8 cellular contexts compared by ENCODE assay signal in the genomic region with DNA sequence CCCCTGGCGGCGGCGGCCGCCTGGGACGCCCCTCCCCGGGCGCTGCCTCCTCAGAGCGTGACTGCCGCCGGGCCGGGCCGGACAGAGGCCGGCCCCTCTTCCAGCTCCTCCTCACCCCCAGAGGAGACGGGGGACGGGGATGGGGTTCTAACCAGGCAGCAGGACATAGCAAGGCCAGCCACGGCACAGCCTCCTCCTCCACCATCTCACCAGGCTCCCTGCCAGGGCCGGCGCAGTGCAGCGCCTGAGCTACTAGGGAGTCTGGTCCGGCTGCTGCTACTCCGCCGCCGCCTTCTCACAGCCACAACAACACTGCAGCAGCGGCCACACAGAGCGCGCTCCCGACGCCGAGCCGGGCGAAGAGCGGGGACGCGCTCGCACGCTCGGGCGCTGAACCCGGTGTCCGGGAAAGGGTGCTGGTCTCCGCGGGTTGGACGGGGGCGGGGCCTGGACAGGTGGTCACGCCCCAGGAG.
DNase-seq lines count a peak whose midpoint lies in the region; TF ChIP-seq lines count a peak whose summit lies in the region.
"Not testable (repeated sequence)": the region's sequence is repeated elsewhere in the genome, so short reads cannot be mapped to it uniquely, and the experiment has no call there.

No MANE protein-coding gene starts in this region.

- peak overlapping the region; percentile 62 for H3K4me3 ChIP-seq in GM23248
- H3K4me3 ChIP-seq in NT2/D1 (ENCODE audit: insufficient read length, low read depth), result peak overlapping the region; percentile 55
- peak overlapping the region; percentile 50 for H3K4me3 ChIP-seq in astrocyte of the spinal cord (ENCODE audit: low read depth, low read length)
- H3K4me3 ChIP-seq in mononuclear cell (ENCODE audit: low read length), result peak overlapping the region; percentile 30
- peak overlapping the region; percentile 19 for H3K4me3 ChIP-seq in urinary bladder (ENCODE audit: low read depth, low read length)

- in situ Hi-C loops in GM23248 (cut with MboI); astrocyte of the spinal cord (cut with HindIII; ENCODE audit: low sequenced_read_pairs): not testable (repeated sequence)

- peak overlapping the region; percentile 37 for H3K4me2 ChIP-seq in GM23248 (ENCODE audit: unreplicated experiment)

- not testable (repeated sequence) for H4K20me1 ChIP-seq in GM23248 (ENCODE audit: insufficient read depth)

- H3K36me3 ChIP-seq in GM23248 (ENCODE audit: low read depth); NT2/D1 (ENCODE audit: insufficient read depth, insufficient read length, low read length); urinary bladder (ENCODE audit: insufficient read depth): not testable (repeated sequence)

- H3K4me3 Mint-ChIP-seq in activated CD4-positive, alpha-beta memory T cell treated with anti-CD3 and anti-CD28 coated beads for 36 hours, result peak overlapping the region; percentile 79
- peak overlapping the region; percentile 74 for H3K4me3 Mint-ChIP-seq in glutamatergic neuron (ENCODE audit: unreplicated experiment)

- H3K27ac Mint-ChIP-seq in activated CD4-positive, alpha-beta memory T cell treated with anti-CD3 and anti-CD28 coated beads for 36 hours; glutamatergic neuron (ENCODE audit: unreplicated experiment): not testable (repeated sequence)

- DNase-seq in GM23248 (peak; percentile 43), NT2/D1 (ENCODE audit: low read depth, low spot score) (peak; percentile 42), astrocyte of the spinal cord (ENCODE audit: low read depth, low spot score) (peak; percentile 62), glutamatergic neuron (peak; percentile 62)
- DNase-seq in activated CD4-positive, alpha-beta memory T cell treated with anti-CD3 and anti-CD28 coated beads for 36 hours, result peak; percentile 81
- DNase-seq in stimulated activated CD4-positive, alpha-beta T cell treated with anti-CD3 and anti-CD28 coated beads, Interleukin-2, amount 100 ng/mL, for 24 hours, result peak; percentile 55 to 76

- not testable (repeated sequence) for H3K4me1 ChIP-seq in GM23248 (ENCODE audit: insufficient read depth); NT2/D1 (ENCODE audit: insufficient read depth, insufficient read length); mononuclear cell (ENCODE audit: insufficient read depth, low read length); urinary bladder (ENCODE audit: insufficient read depth)

- peaks cover 10% of the 10 kb centered on the region for H3K9me3 Mint-ChIP-seq in activated CD4-positive, alpha-beta memory T cell treated with anti-CD3 and anti-CD28 coated beads for 36 hours
- not testable (repeated sequence) for H3K9me3 Mint-ChIP-seq in glutamatergic neuron (ENCODE audit: unreplicated experiment)

- 3% methylated on average over 17 to 39 of the region's 45 CpGs for WGBS in GM23248 (ENCODE audit: low coverage in 1 of 2, low lambda C conversion rate in 2 of 2, missing lambda C conversion rate in 2 of 2), 2 experiments
- WGBS in urinary bladder, result 3% methylated on average over 45 of the region's 45 CpGs

- not testable (repeated sequence) for H3K27me3 Mint-ChIP-seq in activated CD4-positive, alpha-beta memory T cell treated with anti-CD3 and anti-CD28 coated beads for 36 hours; glutamatergic neuron (ENCODE audit: unreplicated experiment)

- CTCF ChIA-PET in activated CD4-positive, alpha-beta memory T cell treated with anti-CD3 and anti-CD28 coated beads for 36 hours (lab: Charles Lee), result not testable (repeated sequence)

- intact Hi-C loops in activated CD4-positive, alpha-beta memory T cell treated with anti-CD3 and anti-CD28 coated beads for 36 hours (cut with micrococcal nuclease), result not testable (repeated sequence)

- H2AFZ ChIP-seq in GM23248, result peak overlapping the region; percentile 76

- not testable (repeated sequence) for TF ChIP-seq CTCF in astrocyte of the spinal cord (IDR thresholded peaks at IDR 0.05; ENCODE audit: low read depth, low read length)
- peak; percentile 31 for TF ChIP-seq CTCF in glutamatergic neuron (IDR thresholded peaks at IDR 0.05; ENCODE audit: partially characterized antibody, unreplicated experiment)

- not testable (repeated sequence) for H3K9me2 ChIP-seq in GM23248 (ENCODE audit: insufficient read depth)

- H3K36me3 Mint-ChIP-seq in activated CD4-positive, alpha-beta memory T cell treated with anti-CD3 and anti-CD28 coated beads for 36 hours; glutamatergic neuron (ENCODE audit: unreplicated experiment): not testable (repeated sequence)

- H3K9me3 ChIP-seq in GM23248 (ENCODE audit: low read depth); NT2/D1 (ENCODE audit: insufficient read depth, low read length); mononuclear cell (ENCODE audit: low read depth, low read length): not testable (repeated sequence)

- not testable (repeated sequence) for H3K9ac ChIP-seq in GM23248
- peak overlapping the region; percentile 56 for H3K9ac ChIP-seq in NT2/D1 (ENCODE audit: insufficient read length, low read depth)

- not testable (repeated sequence) for H3K4me1 Mint-ChIP-seq in activated CD4-positive, alpha-beta memory T cell treated with anti-CD3 and anti-CD28 coated beads for 36 hours (ENCODE audit: low read depth); glutamatergic neuron (ENCODE audit: low read depth, unreplicated experiment)

- H3F3A ChIP-seq in GM23248 (ENCODE audit: insufficient read depth), result not testable (repeated sequence)

- POLR2A ChIA-PET in activated CD4-positive, alpha-beta memory T cell treated with anti-CD3 and anti-CD28 coated beads for 36 hours (lab: Charles Lee), result not testable (repeated sequence)

- not testable (repeated sequence) for H3K27me3 ChIP-seq in GM23248 (replicated peaks; ENCODE audit: insufficient read depth); NT2/D1 (ENCODE audit: insufficient read depth, insufficient read length); mononuclear cell (ENCODE audit: insufficient read depth, low read length)

- not testable (repeated sequence) for H3K79me2 ChIP-seq in GM23248 (ENCODE audit: insufficient read depth)

- not testable (repeated sequence) for H3K27ac ChIP-seq in GM23248; urinary bladder (ENCODE audit: low read depth)
